ENCODE assay signal across 1 cellular context in the genomic region with DNA sequence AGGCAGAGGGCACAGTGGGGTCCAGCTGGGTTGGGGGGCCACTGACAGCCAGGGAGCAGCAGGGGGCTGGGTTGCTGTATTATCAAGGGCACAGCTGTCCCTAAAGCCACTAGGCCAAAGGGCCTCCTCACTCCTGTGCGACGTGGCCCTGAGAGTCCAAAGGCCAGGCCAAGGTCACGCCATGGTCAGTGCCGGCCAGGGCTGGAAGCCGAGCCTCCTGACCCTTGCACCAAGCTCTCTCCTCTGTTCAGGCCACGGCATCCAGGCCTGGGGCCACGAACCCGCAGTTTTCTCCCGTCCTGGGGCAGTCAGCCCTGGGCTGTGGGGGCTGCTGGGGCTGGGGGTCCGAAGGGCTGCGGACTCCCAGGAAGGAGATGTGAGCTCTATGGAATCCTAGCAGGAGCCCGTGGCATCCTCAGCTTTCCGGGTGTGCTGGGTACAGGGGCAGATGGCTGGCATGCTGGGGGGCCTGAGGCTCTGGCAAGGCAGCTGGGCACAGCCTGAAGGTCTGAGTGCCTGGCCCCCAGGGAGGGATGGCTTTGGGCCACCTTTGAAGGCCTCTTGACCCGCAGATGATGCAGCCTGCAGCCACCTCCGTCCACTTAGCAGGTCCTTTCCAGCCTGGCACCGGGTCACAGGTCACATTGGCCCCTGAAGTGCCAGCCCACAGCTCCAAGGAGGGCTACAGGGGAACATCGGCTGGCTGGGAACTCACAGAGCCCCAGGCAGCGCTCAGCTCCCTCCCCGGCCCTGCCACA.
A peak's percentile ranks its signal among the peaks of the same experiment; 100 is the strongest.
TF ChIP-seq lines count a peak whose summit lies in the region.

No MANE protein-coding gene starts in this region.

TF ChIP-seq in HepG2, 621 proteins besides CTCF, POLR2A, EP300 and RAD21 (continued from another document and continues in another):
- TF ChIP-seq, protein P1, sequence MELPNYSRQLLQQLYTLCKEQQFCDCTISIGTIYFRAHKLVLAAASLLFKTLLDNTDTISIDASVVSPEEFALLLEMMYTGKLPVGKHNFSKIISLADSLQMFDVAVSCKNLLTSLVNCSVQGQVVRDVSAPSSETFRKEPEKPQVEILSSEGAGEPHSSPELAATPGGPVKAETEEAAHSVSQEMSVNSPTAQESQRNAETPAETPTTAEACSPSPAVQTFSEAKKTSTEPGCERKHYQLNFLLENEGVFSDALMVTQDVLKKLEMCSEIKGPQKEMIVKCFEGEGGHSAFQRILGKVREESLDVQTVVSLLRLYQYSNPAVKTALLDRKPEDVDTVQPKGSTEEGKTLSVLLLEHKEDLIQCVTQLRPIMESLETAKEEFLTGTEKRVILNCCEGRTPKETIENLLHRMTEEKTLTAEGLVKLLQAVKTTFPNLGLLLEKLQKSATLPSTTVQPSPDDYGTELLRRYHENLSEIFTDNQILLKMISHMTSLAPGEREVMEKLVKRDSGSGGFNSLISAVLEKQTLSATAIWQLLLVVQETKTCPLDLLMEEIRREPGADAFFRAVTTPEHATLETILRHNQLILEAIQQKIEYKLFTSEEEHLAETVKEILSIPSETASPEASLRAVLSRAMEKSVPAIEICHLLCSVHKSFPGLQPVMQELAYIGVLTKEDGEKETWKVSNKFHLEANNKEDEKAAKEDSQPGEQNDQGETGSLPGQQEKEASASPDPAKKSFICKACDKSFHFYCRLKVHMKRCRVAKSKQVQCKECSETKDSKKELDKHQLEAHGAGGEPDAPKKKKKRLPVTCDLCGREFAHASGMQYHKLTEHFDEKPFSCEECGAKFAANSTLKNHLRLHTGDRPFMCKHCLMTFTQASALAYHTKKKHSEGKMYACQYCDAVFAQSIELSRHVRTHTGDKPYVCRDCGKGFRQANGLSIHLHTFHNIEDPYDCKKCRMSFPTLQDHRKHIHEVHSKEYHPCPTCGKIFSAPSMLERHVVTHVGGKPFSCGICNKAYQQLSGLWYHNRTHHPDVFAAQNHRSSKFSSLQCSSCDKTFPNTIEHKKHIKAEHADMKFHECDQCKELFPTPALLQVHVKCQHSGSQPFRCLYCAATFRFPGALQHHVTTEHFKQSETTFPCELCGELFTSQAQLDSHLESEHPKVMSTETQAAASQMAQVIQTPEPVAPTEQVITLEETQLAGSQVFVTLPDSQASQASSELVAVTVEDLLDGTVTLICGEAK (IDR thresholded peaks at IDR 0.05) = no peak
- TF ChIP-seq, protein P1 (CRISPR knock-in tag; IDR thresholded peaks at IDR 0.05) = peak; percentile 33; the same call in 1 of the 2 replicates
- peak; percentile 85; the same call in 1 of the 2 replicates for TF ChIP-seq ZNF891 (CRISPR knock-in tag; IDR thresholded peaks at IDR 0.05)
- peak; percentile 45; the same call in 1 of the 2 replicates for TF ChIP-seq ISL2 (CRISPR knock-in tag; IDR thresholded peaks at IDR 0.05)
- TF ChIP-seq, protein P2, sequence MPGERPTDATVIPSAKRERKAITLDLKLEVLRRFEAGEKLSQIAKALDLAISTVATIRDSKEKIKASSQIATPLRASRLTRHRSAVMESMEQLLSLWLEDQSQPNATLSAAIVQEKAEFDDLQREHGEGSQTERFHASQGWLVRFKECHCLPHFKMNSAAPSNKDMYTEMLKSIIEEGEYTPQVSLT (CRISPR knock-in tag; IDR thresholded peaks at IDR 0.05; ENCODE audit: borderline replicate concordance, low read depth) = no peak
- no peak for TF ChIP-seq IKZF1 (IDR thresholded peaks at IDR 0.05)
- peak; percentile 40; the same call in 1 of the 2 replicates for TF ChIP-seq FOSL2 (CRISPR knock-in tag; IDR thresholded peaks at IDR 0.05)
- TF ChIP-seq, protein P3, sequence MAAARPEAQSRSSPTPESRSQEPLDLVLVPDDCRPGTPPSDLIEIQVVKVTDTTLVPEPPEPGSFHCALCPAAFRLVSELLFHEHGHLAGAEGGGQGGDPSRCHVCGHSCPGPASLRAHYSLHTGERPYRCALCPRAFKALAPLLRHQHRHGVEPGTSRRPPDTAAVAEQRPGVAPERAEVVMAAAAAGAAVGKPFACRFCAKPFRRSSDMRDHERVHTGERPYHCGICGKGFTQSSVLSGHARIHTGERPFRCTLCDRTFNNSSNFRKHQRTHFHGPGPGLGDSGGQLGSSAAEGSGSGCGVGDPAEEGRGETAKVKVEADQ (CRISPR knock-in tag; IDR thresholded peaks at IDR 0.05; ENCODE audit: borderline replicate concordance) = no peak
- peak; percentile 60; the same call in 1 of the 2 replicates for TF ChIP-seq KDM2A (CRISPR knock-in tag; IDR thresholded peaks at IDR 0.05; ENCODE audit: borderline replicate concordance, low read depth)
- no peak for TF ChIP-seq KLF9 (CRISPR knock-in tag; IDR thresholded peaks at IDR 0.05; ENCODE audit: low read depth)
- TF ChIP-seq WIZ (CRISPR knock-in tag; IDR thresholded peaks at IDR 0.05) = peak; percentile 66; the same call in 1 of the 2 replicates
- TF ChIP-seq ZNF746 (CRISPR knock-in tag; IDR thresholded peaks at IDR 0.05) = 0 out of 2 replicates have a peak, but pooled peaks have one; percentile 18
- peak; percentile 76; the same call in 1 of the 2 replicates for TF ChIP-seq ZNF670 (CRISPR knock-in tag; IDR thresholded peaks at IDR 0.05; ENCODE audit: borderline replicate concordance)
- TF ChIP-seq NR3C1 (CRISPR knock-in tag; IDR thresholded peaks at IDR 0.05) = no peak
- no peak; the same call in 1 of the 2 replicates for TF ChIP-seq KDM4B (CRISPR knock-in tag; IDR thresholded peaks at IDR 0.05)
- peak; percentile 92; the same call in 1 of the 2 replicates for TF ChIP-seq ZNF431 (CRISPR knock-in tag; IDR thresholded peaks at IDR 0.05; ENCODE audit: borderline replicate concordance, low read depth)
- no peak for TF ChIP-seq HES4 (CRISPR knock-in tag; IDR thresholded peaks at IDR 0.05; ENCODE audit: borderline replicate concordance)
- no peak for TF ChIP-seq SMARCE1 (IDR thresholded peaks at IDR 0.05; ENCODE audit: borderline replicate concordance)
- no peak for TF ChIP-seq SP140L (CRISPR knock-in tag; IDR thresholded peaks at IDR 0.05; ENCODE audit: borderline replicate concordance)
- no peak for TF ChIP-seq SIX1 (CRISPR knock-in tag; IDR thresholded peaks at IDR 0.05; ENCODE audit: borderline replicate concordance)
- TF ChIP-seq ZNF605 (CRISPR knock-in tag; IDR thresholded peaks at IDR 0.05) = peak; percentile 90
- no peak for TF ChIP-seq KLF6 (CRISPR knock-in tag; IDR thresholded peaks at IDR 0.05)
- TF ChIP-seq HMGA1 (CRISPR knock-in tag; conservative IDR thresholded peaks at IDR 0.05) = no peak
- TF ChIP-seq ZNF550 (CRISPR knock-in tag; IDR thresholded peaks at IDR 0.05; ENCODE audit: borderline replicate concordance) = no peak; the same call in 1 of the 2 replicates
- peak; percentile 77 for TF ChIP-seq PHF21A (CRISPR knock-in tag; IDR thresholded peaks at IDR 0.05)
- TF ChIP-seq, protein P4, sequence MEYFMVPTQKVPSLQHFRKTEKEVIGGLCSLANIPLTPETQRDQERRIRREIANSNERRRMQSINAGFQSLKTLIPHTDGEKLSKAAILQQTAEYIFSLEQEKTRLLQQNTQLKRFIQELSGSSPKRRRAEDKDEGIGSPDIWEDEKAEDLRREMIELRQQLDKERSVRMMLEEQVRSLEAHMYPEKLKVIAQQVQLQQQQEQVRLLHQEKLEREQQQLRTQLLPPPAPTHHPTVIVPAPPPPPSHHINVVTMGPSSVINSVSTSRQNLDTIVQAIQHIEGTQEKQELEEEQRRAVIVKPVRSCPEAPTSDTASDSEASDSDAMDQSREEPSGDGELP (IDR thresholded peaks at IDR 0.05; ENCODE audit: borderline replicate concordance, low read depth) = peak; percentile 89
- TF ChIP-seq ARNTL (CRISPR knock-in tag; IDR thresholded peaks at IDR 0.05) = peak; percentile 52; the same call in 1 of the 2 replicates
- TF ChIP-seq AKAP8 (CRISPR knock-in tag; IDR thresholded peaks at IDR 0.05) = no peak
- TF ChIP-seq, protein P5, sequence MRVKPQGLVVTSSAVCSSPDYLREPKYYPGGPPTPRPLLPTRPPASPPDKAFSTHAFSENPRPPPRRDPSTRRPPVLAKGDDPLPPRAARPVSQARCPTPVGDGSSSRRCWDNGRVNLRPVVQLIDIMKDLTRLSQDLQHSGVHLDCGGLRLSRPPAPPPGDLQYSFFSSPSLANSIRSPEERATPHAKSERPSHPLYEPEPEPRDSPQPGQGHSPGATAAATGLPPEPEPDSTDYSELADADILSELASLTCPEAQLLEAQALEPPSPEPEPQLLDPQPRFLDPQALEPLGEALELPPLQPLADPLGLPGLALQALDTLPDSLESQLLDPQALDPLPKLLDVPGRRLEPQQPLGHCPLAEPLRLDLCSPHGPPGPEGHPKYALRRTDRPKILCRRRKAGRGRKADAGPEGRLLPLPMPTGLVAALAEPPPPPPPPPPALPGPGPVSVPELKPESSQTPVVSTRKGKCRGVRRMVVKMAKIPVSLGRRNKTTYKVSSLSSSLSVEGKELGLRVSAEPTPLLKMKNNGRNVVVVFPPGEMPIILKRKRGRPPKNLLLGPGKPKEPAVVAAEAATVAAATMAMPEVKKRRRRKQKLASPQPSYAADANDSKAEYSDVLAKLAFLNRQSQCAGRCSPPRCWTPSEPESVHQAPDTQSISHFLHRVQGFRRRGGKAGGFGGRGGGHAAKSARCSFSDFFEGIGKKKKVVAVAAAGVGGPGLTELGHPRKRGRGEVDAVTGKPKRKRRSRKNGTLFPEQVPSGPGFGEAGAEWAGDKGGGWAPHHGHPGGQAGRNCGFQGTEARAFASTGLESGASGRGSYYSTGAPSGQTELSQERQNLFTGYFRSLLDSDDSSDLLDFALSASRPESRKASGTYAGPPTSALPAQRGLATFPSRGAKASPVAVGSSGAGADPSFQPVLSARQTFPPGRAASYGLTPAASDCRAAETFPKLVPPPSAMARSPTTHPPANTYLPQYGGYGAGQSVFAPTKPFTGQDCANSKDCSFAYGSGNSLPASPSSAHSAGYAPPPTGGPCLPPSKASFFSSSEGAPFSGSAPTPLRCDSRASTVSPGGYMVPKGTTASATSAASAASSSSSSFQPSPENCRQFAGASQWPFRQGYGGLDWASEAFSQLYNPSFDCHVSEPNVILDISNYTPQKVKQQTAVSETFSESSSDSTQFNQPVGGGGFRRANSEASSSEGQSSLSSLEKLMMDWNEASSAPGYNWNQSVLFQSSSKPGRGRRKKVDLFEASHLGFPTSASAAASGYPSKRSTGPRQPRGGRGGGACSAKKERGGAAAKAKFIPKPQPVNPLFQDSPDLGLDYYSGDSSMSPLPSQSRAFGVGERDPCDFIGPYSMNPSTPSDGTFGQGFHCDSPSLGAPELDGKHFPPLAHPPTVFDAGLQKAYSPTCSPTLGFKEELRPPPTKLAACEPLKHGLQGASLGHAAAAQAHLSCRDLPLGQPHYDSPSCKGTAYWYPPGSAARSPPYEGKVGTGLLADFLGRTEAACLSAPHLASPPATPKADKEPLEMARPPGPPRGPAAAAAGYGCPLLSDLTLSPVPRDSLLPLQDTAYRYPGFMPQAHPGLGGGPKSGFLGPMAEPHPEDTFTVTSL (CRISPR knock-in tag; IDR thresholded peaks at IDR 0.05; ENCODE audit: borderline replicate concordance) = peak; percentile 73
- TF ChIP-seq ZNF543 (CRISPR knock-in tag; IDR thresholded peaks at IDR 0.05) = peak; percentile 85; the same call in 1 of the 2 replicates
- no peak for TF ChIP-seq ZNF333 (CRISPR knock-in tag; IDR thresholded peaks at IDR 0.05; ENCODE audit: borderline replicate concordance)
- peak; percentile 83; the same call in 1 of the 2 replicates for TF ChIP-seq NCOR1 (IDR thresholded peaks at IDR 0.05; ENCODE audit: borderline replicate concordance, low read length)
- TF ChIP-seq PITX1 (CRISPR knock-in tag; IDR thresholded peaks at IDR 0.05) = peak; percentile 88
- no peak for TF ChIP-seq RORA (CRISPR knock-in tag; IDR thresholded peaks at IDR 0.05)
- peak; percentile 39; the same call in 1 of the 2 replicates for TF ChIP-seq GATAD1 (CRISPR knock-in tag; IDR thresholded peaks at IDR 0.05)
- TF ChIP-seq SP4 (CRISPR knock-in tag; IDR thresholded peaks at IDR 0.05) = no peak
- TF ChIP-seq TCF12 (IDR thresholded peaks at IDR 0.05) = no peak
- peak; percentile 15; the same call in 1 of the 2 replicates for TF ChIP-seq TCF12 (CRISPR knock-in tag; IDR thresholded peaks at IDR 0.05)
- TF ChIP-seq ZNF101 (CRISPR knock-in tag; IDR thresholded peaks at IDR 0.05; ENCODE audit: borderline replicate concordance, low read depth) = no peak
